ENCODE assay signal across 10 cellular contexts in the genomic region with DNA sequence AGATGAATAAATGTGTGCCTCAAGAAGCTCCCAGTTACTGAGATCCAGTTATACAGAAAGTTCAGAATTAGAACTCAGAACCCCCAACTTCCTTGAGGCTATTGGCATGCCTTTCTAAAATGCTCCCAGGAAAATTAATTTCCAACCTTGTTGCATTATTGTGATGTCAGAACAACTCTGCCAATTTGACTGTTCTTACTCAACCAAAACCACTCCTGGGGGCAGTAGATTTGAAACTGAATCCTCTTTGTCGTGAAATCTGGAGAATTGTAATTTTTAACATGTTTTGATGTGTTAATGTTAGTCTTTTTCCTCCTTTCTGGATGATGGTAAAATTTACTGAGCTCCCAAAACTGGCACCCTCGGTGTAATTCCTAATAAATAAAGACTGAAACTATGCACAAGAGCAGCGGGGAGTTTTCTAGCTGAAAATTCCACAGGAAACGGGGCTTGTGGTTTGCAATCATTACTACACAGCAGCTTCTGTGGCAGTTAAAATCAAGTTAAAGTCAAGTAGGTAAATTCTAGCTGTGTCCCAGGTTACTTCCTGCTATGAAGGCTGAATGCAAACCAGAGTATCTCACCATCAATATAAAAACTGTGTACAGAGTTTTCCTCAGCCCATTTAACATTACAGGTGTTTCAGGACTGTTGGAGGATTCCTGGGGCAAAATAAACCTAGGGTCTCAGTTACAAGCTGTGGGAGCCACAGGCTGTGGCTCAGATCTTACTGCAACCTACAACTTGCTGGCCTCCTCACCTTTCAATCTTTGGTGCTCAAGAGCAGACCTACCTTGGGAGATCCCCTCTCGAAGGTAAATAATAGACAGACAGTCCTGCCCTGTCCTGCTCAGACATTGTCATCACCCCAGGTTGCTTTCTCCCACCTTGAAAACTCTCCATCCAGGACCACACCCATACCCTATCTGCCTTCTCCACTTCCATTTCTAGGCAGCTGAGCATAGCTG.
DNase-seq lines count a peak whose midpoint lies in the region; ATAC-seq and TF ChIP-seq lines count a peak whose summit lies in the region.
"Had no signal": no experiment of that assay in that cellular context is flagged by ENCODE, and none has a peak within 500 bp of the region (broad histone marks: within the 10 kb centered on the region; RNA-seq: fewer than 3 reads in every experiment).

No MANE protein-coding gene starts in this region.

- peak overlapping the region; percentile 46 for H3K4me3 Mint-ChIP-seq in activated T-helper 17 cell treated with anti-CD3 and anti-CD28 coated beads, Interleukin-2, amount 50 U/mL, for 72 hours
- no peak overlapping the region for H3K4me3 Mint-ChIP-seq in chondrocyte (ENCODE audit: unreplicated experiment)

- H3K4me1 Mint-ChIP-seq in activated T-helper 17 cell treated with anti-CD3 and anti-CD28 coated beads, Interleukin-2, amount 50 U/mL, for 72 hours = peaks cover 14% of the 10 kb centered on the region
- H3K4me1 Mint-ChIP-seq in chondrocyte (ENCODE audit: low read depth) = no peaks in the 10 kb centered on the region

- intact Hi-C loops in lower lobe of right lung (cut with DNase I) = no loop called here
- intact Hi-C loops in cardiac septum (cut with DNase I) = no loop called here

- peaks cover 5% of the 10 kb centered on the region for H3K27me3 ChIP-seq in DND-41 (ENCODE audit: insufficient read depth, low read length, poor library complexity)
- H3K27me3 ChIP-seq in lower lobe of right lung (ENCODE audit: low read depth) = no peaks in the 10 kb centered on the region

- no peak overlapping the region for H2AFZ ChIP-seq in DND-41 (ENCODE audit: low read depth, low read length)

- peaks cover 11% of the 10 kb centered on the region for H3K4me1 ChIP-seq in DND-41 (ENCODE audit: insufficient read depth, low read length)
- no peaks in the 10 kb centered on the region for H3K4me1 ChIP-seq in lower lobe of right lung

- H3K27ac ChIP-seq in DND-41 (ENCODE audit: low read length) (no peak overlapping the region), lower lobe of right lung (no peak overlapping the region)

- H3K4me3 ChIP-seq in DND-41 (ENCODE audit: low read depth in 1 of 2, low read length in 2 of 2) (no peak overlapping the region), lower lobe of right lung (no peak overlapping the region)

- H3K9ac ChIP-seq in DND-41 (ENCODE audit: low read depth, low read length) = no peak overlapping the region

- peak overlapping the region; percentile 73 for H3K27ac Mint-ChIP-seq in activated T-helper 17 cell treated with anti-CD3 and anti-CD28 coated beads, Interleukin-2, amount 50 U/mL, for 72 hours
- H3K27ac Mint-ChIP-seq in chondrocyte (ENCODE audit: unreplicated experiment) = no peak overlapping the region
- H3K27ac Mint-ChIP-seq: IgD-negative memory B cell had no signal

- H3K36me3 Mint-ChIP-seq in activated T-helper 17 cell treated with anti-CD3 and anti-CD28 coated beads, Interleukin-2, amount 50 U/mL, for 72 hours (ENCODE audit: low read depth) = no peaks in the 10 kb centered on the region
- no peaks in the 10 kb centered on the region for H3K36me3 Mint-ChIP-seq in chondrocyte (ENCODE audit: low read depth)
- H3K36me3 Mint-ChIP-seq: IgD-negative memory B cell had no signal

- DNase-seq in DND-41 (no peak), chondrocyte (ENCODE audit: low spot score) (no peak), NCI-H1417 (lab: John Stamatoyannopoulos, UW) (no peak), lower lobe of right lung (no peak), cardiac septum (ENCODE audit: low spot score) (no peak)
- DNase-seq: amygdala had no signal

- no peaks in the 10 kb centered on the region for H4K20me1 ChIP-seq in DND-41 (ENCODE audit: insufficient read depth, low read length)

- H3K79me2 ChIP-seq in DND-41 (ENCODE audit: insufficient read depth, low read length) = no peaks in the 10 kb centered on the region

- H3K27me3 Mint-ChIP-seq in activated T-helper 17 cell treated with anti-CD3 and anti-CD28 coated beads, Interleukin-2, amount 50 U/mL, for 72 hours = peaks cover 9% of the 10 kb centered on the region
- peaks cover 48% of the 10 kb centered on the region for H3K27me3 Mint-ChIP-seq in chondrocyte (ENCODE audit: low read depth)

- H3K9me3 Mint-ChIP-seq in activated T-helper 17 cell treated with anti-CD3 and anti-CD28 coated beads, Interleukin-2, amount 50 U/mL, for 72 hours = no peaks in the 10 kb centered on the region
- no peaks in the 10 kb centered on the region for H3K9me3 Mint-ChIP-seq in chondrocyte (ENCODE audit: low read depth)
- H3K9me3 Mint-ChIP-seq: IgD-negative memory B cell had no signal

- no peak for TF ChIP-seq CTCF in DND-41 (IDR thresholded peaks at IDR 0.05; ENCODE audit: borderline replicate concordance, extremely low read depth, low read length, poor library complexity, severe bottlenecking)
- TF ChIP-seq CTCF in chondrocyte (IDR thresholded peaks at IDR 0.05) = no peak
- TF ChIP-seq CTCF in lower lobe of right lung (IDR thresholded peaks at IDR 0.05) = no peak

- H3K36me3 ChIP-seq in DND-41 (ENCODE audit: insufficient read depth, low read length) (no peaks in the 10 kb centered on the region), lower lobe of right lung (no peaks in the 10 kb centered on the region)

- ATAC-seq in DND-41 (ENCODE audit: insufficient read depth, low read depth) = 0 out of 3 replicates have a peak, but pooled peaks have one; percentile 45
- peak; percentile 61 for ATAC-seq in GM19351 (IDR thresholded peaks at IDR 0.05; ENCODE audit: unreplicated experiment)
- ATAC-seq in HG03095 (IDR thresholded peaks at IDR 0.05; ENCODE audit: unreplicated experiment) = peak; percentile 58
- peak; percentile 56 for ATAC-seq in activated T-helper 17 cell treated with anti-CD3 and anti-CD28 coated beads, Interleukin-2, amount 50 U/mL, for 72 hours (replicated peaks)
- ATAC-seq in lower lobe of right lung = no peak

- H3K4me2 ChIP-seq in DND-41 (ENCODE audit: insufficient read depth, low read length) = peak overlapping the region; percentile 47; the same call in 1 of the 2 replicates

- no peaks in the 10 kb centered on the region for H3K9me3 ChIP-seq in DND-41 (ENCODE audit: insufficient read depth, low read length, severe bottlenecking)
- no peaks in the 10 kb centered on the region for H3K9me3 ChIP-seq in lower lobe of right lung

Comparison
In these comparisons a context has a peak if more than half of its experiments do, and no peak if none do; other contexts are left out.
1. ATAC-seq: peak in DND-41 (single experiment), GM19351 (single experiment), HG03095 (single experiment) and activated T-helper 17 cell treated with anti-CD3 and anti-CD28 coated beads, Interleukin-2, amount 50 U/mL, for 72 hours (single experiment); none in lower lobe of right lung (0 of 2).